ENCODE assay signal across 2 cellular contexts in the genomic region with DNA sequence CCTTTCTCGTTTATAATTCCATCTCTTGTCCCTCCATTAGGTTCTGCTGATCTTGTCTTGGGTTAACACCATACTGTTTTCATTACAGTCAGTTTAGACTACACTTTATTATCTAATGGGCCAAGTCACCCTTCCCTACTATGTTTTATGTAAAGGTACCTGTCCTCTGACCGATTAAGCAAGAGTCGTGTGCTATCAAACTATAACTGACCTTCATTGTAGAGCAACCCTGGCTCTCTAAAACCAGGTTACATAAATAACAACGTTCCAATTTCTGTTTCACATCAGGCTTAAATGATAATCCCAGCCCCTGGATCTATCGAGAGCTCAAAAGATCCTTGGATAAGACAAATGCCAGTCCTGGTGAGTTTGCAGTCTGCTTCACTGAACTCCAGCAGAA.
TF ChIP-seq lines count a peak whose summit lies in the region.

No MANE protein-coding gene starts in this region.

TF ChIP-seq in liver, 16 proteins besides CTCF, POLR2A, EP300 and RAD21:
- TF ChIP-seq, protein P1, sequence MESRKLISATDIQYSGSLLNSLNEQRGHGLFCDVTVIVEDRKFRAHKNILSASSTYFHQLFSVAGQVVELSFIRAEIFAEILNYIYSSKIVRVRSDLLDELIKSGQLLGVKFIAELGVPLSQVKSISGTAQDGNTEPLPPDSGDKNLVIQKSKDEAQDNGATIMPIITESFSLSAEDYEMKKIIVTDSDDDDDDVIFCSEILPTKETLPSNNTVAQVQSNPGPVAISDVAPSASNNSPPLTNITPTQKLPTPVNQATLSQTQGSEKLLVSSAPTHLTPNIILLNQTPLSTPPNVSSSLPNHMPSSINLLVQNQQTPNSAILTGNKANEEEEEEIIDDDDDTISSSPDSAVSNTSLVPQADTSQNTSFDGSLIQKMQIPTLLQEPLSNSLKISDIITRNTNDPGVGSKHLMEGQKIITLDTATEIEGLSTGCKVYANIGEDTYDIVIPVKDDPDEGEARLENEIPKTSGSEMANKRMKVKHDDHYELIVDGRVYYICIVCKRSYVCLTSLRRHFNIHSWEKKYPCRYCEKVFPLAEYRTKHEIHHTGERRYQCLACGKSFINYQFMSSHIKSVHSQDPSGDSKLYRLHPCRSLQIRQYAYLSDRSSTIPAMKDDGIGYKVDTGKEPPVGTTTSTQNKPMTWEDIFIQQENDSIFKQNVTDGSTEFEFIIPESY (IDR thresholded peaks at IDR 0.05): peak; percentile 17
- TF ChIP-seq HNF4G (IDR thresholded peaks at IDR 0.05) (no peak), YY1 (IDR thresholded peaks at IDR 0.05) (no peak), EGR1 (IDR thresholded peaks at IDR 0.05; ENCODE audit: low read depth in 2 of 2) (no peak), NR2F2 (IDR thresholded peaks at IDR 0.05) (no peak), FOXA2 (IDR thresholded peaks at IDR 0.05) (no peak), GABPA (IDR thresholded peaks at IDR 0.05 in 1 of 2, conservative IDR thresholded peaks at IDR 0.05 in 1 of 2) (no peak), FOXA1 (IDR thresholded peaks at IDR 0.05) (no peak), HNF4A (conservative IDR thresholded peaks at IDR 0.05) (peak; percentile 51 to 77), JUND (IDR thresholded peaks at IDR 0.05) (no peak), SP1 (IDR thresholded peaks at IDR 0.05) (peak; percentile 54), RXRA (IDR thresholded peaks at IDR 0.05) (peak; percentile 64 to 78), TAF1 (conservative IDR thresholded peaks at IDR 0.05) (no peak)
- TF ChIP-seq, protein P2, sequence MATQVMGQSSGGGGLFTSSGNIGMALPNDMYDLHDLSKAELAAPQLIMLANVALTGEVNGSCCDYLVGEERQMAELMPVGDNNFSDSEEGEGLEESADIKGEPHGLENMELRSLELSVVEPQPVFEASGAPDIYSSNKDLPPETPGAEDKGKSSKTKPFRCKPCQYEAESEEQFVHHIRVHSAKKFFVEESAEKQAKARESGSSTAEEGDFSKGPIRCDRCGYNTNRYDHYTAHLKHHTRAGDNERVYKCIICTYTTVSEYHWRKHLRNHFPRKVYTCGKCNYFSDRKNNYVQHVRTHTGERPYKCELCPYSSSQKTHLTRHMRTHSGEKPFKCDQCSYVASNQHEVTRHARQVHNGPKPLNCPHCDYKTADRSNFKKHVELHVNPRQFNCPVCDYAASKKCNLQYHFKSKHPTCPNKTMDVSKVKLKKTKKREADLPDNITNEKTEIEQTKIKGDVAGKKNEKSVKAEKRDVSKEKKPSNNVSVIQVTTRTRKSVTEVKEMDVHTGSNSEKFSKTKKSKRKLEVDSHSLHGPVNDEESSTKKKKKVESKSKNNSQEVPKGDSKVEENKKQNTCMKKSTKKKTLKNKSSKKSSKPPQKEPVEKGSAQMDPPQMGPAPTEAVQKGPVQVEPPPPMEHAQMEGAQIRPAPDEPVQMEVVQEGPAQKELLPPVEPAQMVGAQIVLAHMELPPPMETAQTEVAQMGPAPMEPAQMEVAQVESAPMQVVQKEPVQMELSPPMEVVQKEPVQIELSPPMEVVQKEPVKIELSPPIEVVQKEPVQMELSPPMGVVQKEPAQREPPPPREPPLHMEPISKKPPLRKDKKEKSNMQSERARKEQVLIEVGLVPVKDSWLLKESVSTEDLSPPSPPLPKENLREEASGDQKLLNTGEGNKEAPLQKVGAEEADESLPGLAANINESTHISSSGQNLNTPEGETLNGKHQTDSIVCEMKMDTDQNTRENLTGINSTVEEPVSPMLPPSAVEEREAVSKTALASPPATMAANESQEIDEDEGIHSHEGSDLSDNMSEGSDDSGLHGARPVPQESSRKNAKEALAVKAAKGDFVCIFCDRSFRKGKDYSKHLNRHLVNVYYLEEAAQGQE (IDR thresholded peaks at IDR 0.05): no peak
- TF ChIP-seq, protein P3, sequence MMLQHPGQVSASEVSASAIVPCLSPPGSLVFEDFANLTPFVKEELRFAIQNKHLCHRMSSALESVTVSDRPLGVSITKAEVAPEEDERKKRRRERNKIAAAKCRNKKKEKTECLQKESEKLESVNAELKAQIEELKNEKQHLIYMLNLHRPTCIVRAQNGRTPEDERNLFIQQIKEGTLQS (IDR thresholded peaks at IDR 0.05): peak; percentile 30
- TF ChIP-seq, protein P4, sequence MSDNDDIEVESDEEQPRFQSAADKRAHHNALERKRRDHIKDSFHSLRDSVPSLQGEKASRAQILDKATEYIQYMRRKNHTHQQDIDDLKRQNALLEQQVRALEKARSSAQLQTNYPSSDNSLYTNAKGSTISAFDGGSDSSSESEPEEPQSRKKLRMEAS (IDR thresholded peaks at IDR 0.05): peak; percentile 40

TF ChIP-seq in HepG2, 621 proteins besides CTCF, POLR2A, EP300 and RAD21:
- TF ChIP-seq SMARCC2 (IDR thresholded peaks at IDR 0.05): no peak
- TF ChIP-seq NFKBIZ (CRISPR knock-in tag; IDR thresholded peaks at IDR 0.05): no peak
- TF ChIP-seq, protein P5, sequence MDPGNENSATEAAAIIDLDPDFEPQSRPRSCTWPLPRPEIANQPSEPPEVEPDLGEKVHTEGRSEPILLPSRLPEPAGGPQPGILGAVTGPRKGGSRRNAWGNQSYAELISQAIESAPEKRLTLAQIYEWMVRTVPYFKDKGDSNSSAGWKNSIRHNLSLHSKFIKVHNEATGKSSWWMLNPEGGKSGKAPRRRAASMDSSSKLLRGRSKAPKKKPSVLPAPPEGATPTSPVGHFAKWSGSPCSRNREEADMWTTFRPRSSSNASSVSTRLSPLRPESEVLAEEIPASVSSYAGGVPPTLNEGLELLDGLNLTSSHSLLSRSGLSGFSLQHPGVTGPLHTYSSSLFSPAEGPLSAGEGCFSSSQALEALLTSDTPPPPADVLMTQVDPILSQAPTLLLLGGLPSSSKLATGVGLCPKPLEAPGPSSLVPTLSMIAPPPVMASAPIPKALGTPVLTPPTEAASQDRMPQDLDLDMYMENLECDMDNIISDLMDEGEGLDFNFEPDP (CRISPR knock-in tag; conservative IDR thresholded peaks at IDR 0.05): no peak
- no peak for TF ChIP-seq MAFG (CRISPR knock-in tag; IDR thresholded peaks at IDR 0.05)
- TF ChIP-seq HNF4G (IDR thresholded peaks at IDR 0.05; ENCODE audit: borderline replicate concordance, low read depth, low read length): no peak
- TF ChIP-seq HNF4G (CRISPR knock-in tag; IDR thresholded peaks at IDR 0.05; ENCODE audit: borderline replicate concordance, low read depth): no peak
- TF ChIP-seq, protein P6, sequence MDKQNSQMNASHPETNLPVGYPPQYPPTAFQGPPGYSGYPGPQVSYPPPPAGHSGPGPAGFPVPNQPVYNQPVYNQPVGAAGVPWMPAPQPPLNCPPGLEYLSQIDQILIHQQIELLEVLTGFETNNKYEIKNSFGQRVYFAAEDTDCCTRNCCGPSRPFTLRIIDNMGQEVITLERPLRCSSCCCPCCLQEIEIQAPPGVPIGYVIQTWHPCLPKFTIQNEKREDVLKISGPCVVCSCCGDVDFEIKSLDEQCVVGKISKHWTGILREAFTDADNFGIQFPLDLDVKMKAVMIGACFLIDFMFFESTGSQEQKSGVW (CRISPR knock-in tag; IDR thresholded peaks at IDR 0.05; ENCODE audit: borderline replicate concordance): no peak
- TF ChIP-seq CAMTA2 (CRISPR knock-in tag; IDR thresholded peaks at IDR 0.05; ENCODE audit: borderline replicate concordance): no peak
- TF ChIP-seq ZNF256 (CRISPR knock-in tag; conservative IDR thresholded peaks at IDR 0.05): no peak
- no peak for TF ChIP-seq SP5 (CRISPR knock-in tag; IDR thresholded peaks at IDR 0.05; ENCODE audit: borderline replicate concordance, low read depth)
- TF ChIP-seq, protein P7, sequence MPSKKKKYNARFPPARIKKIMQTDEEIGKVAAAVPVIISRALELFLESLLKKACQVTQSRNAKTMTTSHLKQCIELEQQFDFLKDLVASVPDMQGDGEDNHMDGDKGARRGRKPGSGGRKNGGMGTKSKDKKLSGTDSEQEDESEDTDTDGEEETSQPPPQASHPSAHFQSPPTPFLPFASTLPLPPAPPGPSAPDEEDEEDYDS (CRISPR knock-in tag; IDR thresholded peaks at IDR 0.05): no peak
- no peak for TF ChIP-seq NFYC (CRISPR knock-in tag; IDR thresholded peaks at IDR 0.05)
- no peak for TF ChIP-seq ZNF337 (CRISPR knock-in tag; IDR thresholded peaks at IDR 0.05; ENCODE audit: borderline replicate concordance, low read depth)
- TF ChIP-seq PITX1 (CRISPR knock-in tag; IDR thresholded peaks at IDR 0.05): no peak
- no peak for TF ChIP-seq JUN (CRISPR knock-in tag; IDR thresholded peaks at IDR 0.05)
- TF ChIP-seq, protein P8, sequence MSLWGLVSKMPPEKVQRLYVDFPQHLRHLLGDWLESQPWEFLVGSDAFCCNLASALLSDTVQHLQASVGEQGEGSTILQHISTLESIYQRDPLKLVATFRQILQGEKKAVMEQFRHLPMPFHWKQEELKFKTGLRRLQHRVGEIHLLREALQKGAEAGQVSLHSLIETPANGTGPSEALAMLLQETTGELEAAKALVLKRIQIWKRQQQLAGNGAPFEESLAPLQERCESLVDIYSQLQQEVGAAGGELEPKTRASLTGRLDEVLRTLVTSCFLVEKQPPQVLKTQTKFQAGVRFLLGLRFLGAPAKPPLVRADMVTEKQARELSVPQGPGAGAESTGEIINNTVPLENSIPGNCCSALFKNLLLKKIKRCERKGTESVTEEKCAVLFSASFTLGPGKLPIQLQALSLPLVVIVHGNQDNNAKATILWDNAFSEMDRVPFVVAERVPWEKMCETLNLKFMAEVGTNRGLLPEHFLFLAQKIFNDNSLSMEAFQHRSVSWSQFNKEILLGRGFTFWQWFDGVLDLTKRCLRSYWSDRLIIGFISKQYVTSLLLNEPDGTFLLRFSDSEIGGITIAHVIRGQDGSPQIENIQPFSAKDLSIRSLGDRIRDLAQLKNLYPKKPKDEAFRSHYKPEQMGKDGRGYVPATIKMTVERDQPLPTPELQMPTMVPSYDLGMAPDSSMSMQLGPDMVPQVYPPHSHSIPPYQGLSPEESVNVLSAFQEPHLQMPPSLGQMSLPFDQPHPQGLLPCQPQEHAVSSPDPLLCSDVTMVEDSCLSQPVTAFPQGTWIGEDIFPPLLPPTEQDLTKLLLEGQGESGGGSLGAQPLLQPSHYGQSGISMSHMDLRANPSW (CRISPR knock-in tag; IDR thresholded peaks at IDR 0.05; ENCODE audit: borderline replicate concordance): no peak
- TF ChIP-seq, protein P9, sequence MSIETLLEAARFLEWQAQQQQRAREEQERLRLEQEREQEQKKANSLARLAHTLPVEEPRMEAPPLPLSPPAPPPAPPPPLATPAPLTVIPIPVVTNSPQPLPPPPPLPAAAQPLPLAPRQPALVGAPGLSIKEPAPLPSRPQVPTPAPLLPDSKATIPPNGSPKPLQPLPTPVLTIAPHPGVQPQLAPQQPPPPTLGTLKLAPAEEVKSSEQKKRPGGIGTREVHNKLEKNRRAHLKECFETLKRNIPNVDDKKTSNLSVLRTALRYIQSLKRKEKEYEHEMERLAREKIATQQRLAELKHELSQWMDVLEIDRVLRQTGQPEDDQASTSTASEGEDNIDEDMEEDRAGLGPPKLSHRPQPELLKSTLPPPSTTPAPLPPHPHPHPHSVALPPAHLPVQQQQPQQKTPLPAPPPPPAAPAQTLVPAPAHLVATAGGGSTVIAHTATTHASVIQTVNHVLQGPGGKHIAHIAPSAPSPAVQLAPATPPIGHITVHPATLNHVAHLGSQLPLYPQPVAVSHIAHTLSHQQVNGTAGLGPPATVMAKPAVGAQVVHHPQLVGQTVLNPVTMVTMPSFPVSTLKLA (IDR thresholded peaks at IDR 0.05): no peak
- no peak for TF ChIP-seq ZFX (CRISPR knock-in tag; IDR thresholded peaks at IDR 0.05; ENCODE audit: low read depth)
- no peak for TF ChIP-seq POLR2AphosphoS2 (IDR thresholded peaks at IDR 0.05; ENCODE audit: low read depth, low read length)
- no peak for TF ChIP-seq HIVEP1 (CRISPR knock-in tag; IDR thresholded peaks at IDR 0.05)
- TF ChIP-seq ZNF333 (CRISPR knock-in tag; IDR thresholded peaks at IDR 0.05; ENCODE audit: borderline replicate concordance): no peak
